ENCODE assay signal across 11 cellular contexts in genomic region chr14:56216631-56217379, GRCh38.
DNase-seq lines count a peak whose midpoint lies in the region; ATAC-seq and TF ChIP-seq lines count a peak whose summit lies in the region.
"Had no signal": no experiment of that assay in that cellular context is flagged by ENCODE, and none has a peak within 500 bp of the region (broad histone marks: within the 10 kb centered on the region; RNA-seq: fewer than 3 reads in every experiment).

No MANE protein-coding gene starts in this region.

- H3K9me3 ChIP-seq in mammary epithelial cell (replicated peaks; ENCODE audit: insufficient read depth, low read length) (no peaks in the 10 kb centered on the region), cardiac muscle cell (ENCODE audit: low read depth) (no peaks in the 10 kb centered on the region), transverse colon (no peaks in the 10 kb centered on the region)

- CTCF ChIA-PET in MCF 10A (lab: Yijun Ruan, JAX) (interaction anchor here (0.6 to 1.1 kb wide), 2 partner anchors 57 to 374 kb away, joined by 3 to 4 read pairs; no protein-coding TSS in a partner anchor), mammary epithelial cell (lab: Charles Lee; ENCODE audit: low non-redundant PET) (no interaction called here)

- POLR2A ChIA-PET in MCF 10A (lab: Yijun Ruan, JAX): interaction anchor here (0.7 to 1.2 kb wide), 3 partner anchors 11 to 1488 kb away, joined by 3 read pairs; no protein-coding TSS in a partner anchor

- dilution Hi-C loops in mammary epithelial cell (cut with HindIII; ENCODE audit: low sequenced_read_pairs): no loop called here

- in situ Hi-C loops in mammary epithelial cell (cut with MboI; ENCODE audit: low sequenced_read_pairs in 2 of 2): no loop called here
- in situ Hi-C loops in transverse colon (cut with MboI; ENCODE audit: low pct_ligation_motif_present in 1 of 4, low pct_unique_long_range_greater_than_20kb in 1 of 4, low sequenced_read_pairs in 3 of 4): no loop called here

- no peaks in the 10 kb centered on the region for H4K20me1 ChIP-seq in mammary epithelial cell (ENCODE audit: insufficient read depth, low read length)

- TF ChIP-seq POLR2A in transverse colon (IDR thresholded peaks at IDR 0.05): no peak

- no peaks in the 10 kb centered on the region for H3K9me3 Mint-ChIP-seq in MCF 10A (ENCODE audit: unreplicated experiment)
- no peaks in the 10 kb centered on the region for H3K9me3 Mint-ChIP-seq in activated T-cell treated with anti-CD3 and anti-CD28 coated beads, Interleukin-2, amount 50 U/mL, for 24 hours
- H3K9me3 Mint-ChIP-seq: central memory CD8-positive, alpha-beta T cell; stimulated activated memory B cell treated with anti-CD40 and anti-IgM and Interleukin-4, amounts not matched to agents 10 μg/mL and 1 μg/mL and 100 μg/mL, for 72 hours had no signal

- WGBS in mammary epithelial cell (ENCODE audit: low coverage, missing lambda C conversion rate): 56% methylated on average over 5 of the region's 5 CpGs
- 42 to 50% methylated on average over 1 to 5 of the region's 5 CpGs for WGBS in transverse colon (ENCODE audit: low coverage in 1 of 2), 2 donors

- no peaks in the 10 kb centered on the region for H3K36me3 ChIP-seq in mammary epithelial cell (ENCODE audit: insufficient read depth, low read length)
- H3K36me3 ChIP-seq in cardiac muscle cell: no peaks in the 10 kb centered on the region
- no peaks in the 10 kb centered on the region for H3K36me3 ChIP-seq in transverse colon

- no peak overlapping the region for H3K9ac ChIP-seq in mammary epithelial cell (ENCODE audit: insufficient read depth, low read length)

- TF ChIP-seq EP300 in transverse colon (IDR thresholded peaks at IDR 0.05; ENCODE audit: low read depth): no peak

- H3K27ac ChIP-seq in mammary epithelial cell (ENCODE audit: insufficient read depth, low read depth, low read length): no peak overlapping the region
- H3K27ac ChIP-seq in cardiac muscle cell: no peak overlapping the region
- H3K27ac ChIP-seq in transverse colon: no peak overlapping the region

- no peak overlapping the region for H3K27ac Mint-ChIP-seq in MCF 10A (ENCODE audit: low read depth, unreplicated experiment)
- no peak overlapping the region for H3K27ac Mint-ChIP-seq in activated T-cell treated with anti-CD3 and anti-CD28 coated beads, Interleukin-2, amount 50 U/mL, for 24 hours
- H3K27ac Mint-ChIP-seq: stimulated activated memory B cell treated with anti-CD40 and anti-IgM and Interleukin-4, amounts not matched to agents 10 μg/mL and 1 μg/mL and 100 μg/mL, for 72 hours had no signal

- no peak overlapping the region for H2AFZ ChIP-seq in mammary epithelial cell (ENCODE audit: low read depth, low read length)

- no peak for ATAC-seq in HG03342 (IDR thresholded peaks at IDR 0.05; ENCODE audit: unreplicated experiment)
- ATAC-seq: stimulated activated memory B cell treated with anti-CD40 and anti-IgM and Interleukin-4, amounts not matched to agents 10 μg/mL and 1 μg/mL and 100 μg/mL, for 72 hours had no signal

- no peaks in the 10 kb centered on the region for H3K4me1 Mint-ChIP-seq in MCF 10A (ENCODE audit: insufficient read depth, unreplicated experiment)
- peaks cover 25% of the 10 kb centered on the region for H3K4me1 Mint-ChIP-seq in activated T-cell treated with anti-CD3 and anti-CD28 coated beads, Interleukin-2, amount 50 U/mL, for 24 hours (ENCODE audit: low read depth)
- H3K4me1 Mint-ChIP-seq: stimulated activated memory B cell treated with anti-CD40 and anti-IgM and Interleukin-4, amounts not matched to agents 10 μg/mL and 1 μg/mL and 100 μg/mL, for 72 hours had no signal

- H3K27me3 ChIP-seq in mammary epithelial cell (ENCODE audit: insufficient read depth, low read length) (no peaks in the 10 kb centered on the region), cardiac muscle cell (peaks cover 65% of the 10 kb centered on the region), transverse colon (no peaks in the 10 kb centered on the region)

- DNase-seq in MCF 10A (ENCODE audit: unreplicated experiment) (peak; percentile 18), mammary epithelial cell (no peak), OCI-M1 (lab: John Stamatoyannopoulos, UW) (peak; percentile 77), cardiac muscle cell (ENCODE audit: low read depth in 1 of 2, low spot score in 1 of 2) (peak; percentile 62 to 66), transverse colon (peak; percentile 51)
- no peak for DNase-seq in activated effector memory CD4-positive, alpha-beta T cell treated with anti-CD3 and anti-CD28 coated beads, Interleukin-2, amount 50 U/mL, for 16 hours
- DNase-seq in activated T-cell treated with anti-CD3 and anti-CD28 coated beads, Interleukin-2, amount 50 U/mL, for 24 hours: no peak
- DNase-seq: SIG-M5 had no signal

- no peaks in the 10 kb centered on the region for H3K36me3 Mint-ChIP-seq in MCF 10A (ENCODE audit: insufficient read depth, unreplicated experiment)
- no peaks in the 10 kb centered on the region for H3K36me3 Mint-ChIP-seq in activated T-cell treated with anti-CD3 and anti-CD28 coated beads, Interleukin-2, amount 50 U/mL, for 24 hours (ENCODE audit: low read depth)
- H3K36me3 Mint-ChIP-seq: stimulated activated memory B cell treated with anti-CD40 and anti-IgM and Interleukin-4, amounts not matched to agents 10 μg/mL and 1 μg/mL and 100 μg/mL, for 72 hours had no signal

- H3K4me3 Mint-ChIP-seq in MCF 10A (ENCODE audit: unreplicated experiment): no peak overlapping the region
- no peak overlapping the region for H3K4me3 Mint-ChIP-seq in activated T-cell treated with anti-CD3 and anti-CD28 coated beads, Interleukin-2, amount 50 U/mL, for 24 hours
- H3K4me3 Mint-ChIP-seq: central memory CD8-positive, alpha-beta T cell; stimulated activated memory B cell treated with anti-CD40 and anti-IgM and Interleukin-4, amounts not matched to agents 10 μg/mL and 1 μg/mL and 100 μg/mL, for 72 hours had no signal

- no peak overlapping the region for H3K4me2 ChIP-seq in mammary epithelial cell (ENCODE audit: insufficient read depth, low read depth, low read length)

- H3K79me2 ChIP-seq in mammary epithelial cell (ENCODE audit: insufficient read depth, low read length): no peaks in the 10 kb centered on the region

- intact Hi-C loops in MCF 10A (cut with micrococcal nuclease): no loop called here
- intact Hi-C loops in mammary epithelial cell (cut with micrococcal nuclease): no loop called here
- intact Hi-C loops in transverse colon (cut with DNase I; ENCODE audit: low total_unique reads): no loop called here

- no peak for TF ChIP-seq CTCF in MCF 10A (IDR thresholded peaks at IDR 0.05; ENCODE audit: unreplicated experiment)
- no peak for TF ChIP-seq CTCF in mammary epithelial cell (conservative IDR thresholded peaks at IDR 0.05 in 1 of 2, IDR thresholded peaks at IDR 0.05 in 1 of 2; ENCODE audit: extremely low read depth in 1 of 2, insufficient read depth in 1 of 2, low read depth in 1 of 2, low read length in 2 of 2)
- no peak for TF ChIP-seq CTCF in cardiac muscle cell (IDR thresholded peaks at IDR 0.05; ENCODE audit: low read depth, low read length)
- no peak for TF ChIP-seq CTCF in transverse colon (IDR thresholded peaks at IDR 0.05)

- no peaks in the 10 kb centered on the region for H3K4me1 ChIP-seq in mammary epithelial cell (ENCODE audit: insufficient read depth, low read length)
- H3K4me1 ChIP-seq in cardiac muscle cell (ENCODE audit: low read depth): peaks cover 9% of the 10 kb centered on the region
- H3K4me1 ChIP-seq in transverse colon: peaks cover 0 to 55% (median 5%) of the 10 kb centered on the region in 4 donors

- no peak overlapping the region for H3K4me3 ChIP-seq in mammary epithelial cell (replicated peaks in 1 of 3; ENCODE audit: insufficient read depth in 1 of 3, low read depth in 2 of 3, low read length in 3 of 3)
- no peak overlapping the region for H3K4me3 ChIP-seq in cardiac muscle cell
- H3K4me3 ChIP-seq in transverse colon: no peak overlapping the region

- no peaks in the 10 kb centered on the region for H3K27me3 Mint-ChIP-seq in MCF 10A (ENCODE audit: insufficient read depth, unreplicated experiment)
- H3K27me3 Mint-ChIP-seq in activated T-cell treated with anti-CD3 and anti-CD28 coated beads, Interleukin-2, amount 50 U/mL, for 24 hours: no peaks in the 10 kb centered on the region
- H3K27me3 Mint-ChIP-seq: central memory CD8-positive, alpha-beta T cell; stimulated activated memory B cell treated with anti-CD40 and anti-IgM and Interleukin-4, amounts not matched to agents 10 μg/mL and 1 μg/mL and 100 μg/mL, for 72 hours had no signal

- BruUV-seq in MCF 10A (replicated peaks; lab: Mats Ljungman, UMichigan) (no TSS peak), mammary epithelial cell (replicated peaks; lab: Mats Ljungman, UMichigan) (no TSS peak)

Comparison
In these comparisons a context has a peak if more than half of its experiments do, and no peak if none do; other contexts are left out.
1. DNase-seq: peak in MCF 10A (single experiment), OCI-M1 (single experiment), cardiac muscle cell (2 of 2) and transverse colon (single experiment); none in mammary epithelial cell (single experiment), activated effector memory CD4-positive, alpha-beta T cell treated with anti-CD3 and anti-CD28 coated beads, Interleukin-2, amount 50 U/mL, for 16 hours (single experiment) and activated T-cell treated with anti-CD3 and anti-CD28 coated beads, Interleukin-2, amount 50 U/mL, for 24 hours (single experiment).